In genomic region chr11:35304393-35304790, GRCh38 we compare ENCODE assay signal across 9 cellular contexts.
A peak's percentile ranks its signal among the peaks of the same experiment; 100 is the strongest.
DNase-seq lines count a peak whose midpoint lies in the region; ATAC-seq, FAIRE-seq and TF ChIP-seq lines count a peak whose summit lies in the region.
"Had no signal": no experiment of that assay in that cellular context is flagged by ENCODE, and none has a peak within 500 bp of the region (broad histone marks: within the 10 kb centered on the region; RNA-seq: fewer than 3 reads in every experiment).

No MANE protein-coding gene starts in this region.

- H3K4me3 ChIP-seq in fibroblast of pulmonary artery (replicated peaks; ENCODE audit: low read depth, low read length), result no peak overlapping the region
- no peak overlapping the region for H3K4me3 ChIP-seq in coronary artery

- POLR2A ChIA-PET in RWPE1 (lab: Yijun Ruan, JAX; ENCODE audit: low non-redundant PET), result no interaction called here

- H3K36me3 Mint-ChIP-seq in stimulated activated effector memory CD8-positive, alpha-beta T cell treated with anti-CD3 and anti-CD28 coated beads, Interleukin-12 subunit alpha, Interleukin-12 subunit beta, amount 100 ng/mL, for 72 hours, result no peaks in the 10 kb centered on the region

- H3K9me3 Mint-ChIP-seq in stimulated activated effector memory CD8-positive, alpha-beta T cell treated with anti-CD3 and anti-CD28 coated beads, Interleukin-12 subunit alpha, Interleukin-12 subunit beta, amount 100 ng/mL, for 72 hours, result no peaks in the 10 kb centered on the region

- peak; percentile 13 for DNase-seq in GM20000 (ENCODE audit: low spot score)
- peak; percentile 60 for DNase-seq in SIG-M5 treated with dmso at 0.1 percent for 504 hours (lab: John Stamatoyannopoulos, UW; ENCODE audit: unreplicated experiment)
- DNase-seq in fibroblast of pulmonary artery (ENCODE audit: low read depth), result peak; percentile 70
- no peak for DNase-seq in stimulated activated effector memory CD8-positive, alpha-beta T cell treated with anti-CD3 and anti-CD28 coated beads, Interleukin-12 subunit alpha, Interleukin-12 subunit beta, amount 100 ng/mL, for 72 hours (ENCODE audit: low spot score in 2 of 2)
- DNase-seq in RWPE1 (ENCODE audit: low spot score), result no peak
- DNase-seq in GM12891 (ENCODE audit: insufficient read length, low spot score), result no peak
- DNase-seq in coronary artery (ENCODE audit: low spot score), result no peak

- peak; percentile 46 for ATAC-seq in stimulated activated effector memory CD8-positive, alpha-beta T cell treated with anti-CD3 and anti-CD28 coated beads, Interleukin-12 subunit alpha, Interleukin-12 subunit beta, amount 100 ng/mL, for 72 hours
- ATAC-seq in GM19351 (IDR thresholded peaks at IDR 0.05; ENCODE audit: unreplicated experiment), result no peak

- peak overlapping the region; percentile 9 for H3K27ac Mint-ChIP-seq in stimulated activated effector memory CD8-positive, alpha-beta T cell treated with anti-CD3 and anti-CD28 coated beads, Interleukin-12 subunit alpha, Interleukin-12 subunit beta, amount 100 ng/mL, for 72 hours

- no peak for TF ChIP-seq POLR2A in GM12891 (IDR thresholded peaks at IDR 0.05; ENCODE audit: low read depth, low read length)

- TF ChIP-seq CTCF in GM20000 (IDR thresholded peaks at IDR 0.05; ENCODE audit: extremely low read depth, missing control alignments) (no peak), fibroblast of pulmonary artery (IDR thresholded peaks at IDR 0.05; ENCODE audit: low read length, missing control alignments) (no peak), RWPE1 (conservative IDR thresholded peaks at IDR 0.05; ENCODE audit: low read depth) (no peak), coronary artery (IDR thresholded peaks at IDR 0.05) (no peak)

- H3K27ac ChIP-seq in RWPE1, result no peak overlapping the region
- H3K27ac ChIP-seq in coronary artery, result peak overlapping the region in 1 of 2 donors; percentile 88

- peaks cover 19% of the 10 kb centered on the region for H3K4me1 Mint-ChIP-seq in stimulated activated effector memory CD8-positive, alpha-beta T cell treated with anti-CD3 and anti-CD28 coated beads, Interleukin-12 subunit alpha, Interleukin-12 subunit beta, amount 100 ng/mL, for 72 hours

- H3K4me3 Mint-ChIP-seq in stimulated activated effector memory CD8-positive, alpha-beta T cell treated with anti-CD3 and anti-CD28 coated beads, Interleukin-12 subunit alpha, Interleukin-12 subunit beta, amount 100 ng/mL, for 72 hours, result no peak overlapping the region
- H3K4me3 Mint-ChIP-seq: brain had no signal

- CTCF ChIA-PET in RWPE1 (lab: Yijun Ruan, JAX), result no interaction called here

- FAIRE-seq in GM12891 (lab: Jason Lieb, UNC), result no peak

TF ChIP-seq in GM12891, 5 proteins besides CTCF, POLR2A, EP300 and RAD21:
- TF ChIP-seq SPI1 (IDR thresholded peaks at IDR 0.05; ENCODE audit: low read depth, low read length) (no peak), PAX5 (IDR thresholded peaks at IDR 0.05; ENCODE audit: insufficient read depth, low read length, severe bottlenecking) (no peak), POU2F2 (IDR thresholded peaks at IDR 0.05; ENCODE audit: low read depth, low read length) (no peak), POLR2AphosphoS5 (IDR thresholded peaks at IDR 0.05; ENCODE audit: low read depth, low read length) (no peak), TAF1 (IDR thresholded peaks at IDR 0.05; ENCODE audit: low read depth, low read length) (no peak)

Comparison
In these comparisons a context has a peak if more than half of its experiments do, and no peak if none do; other contexts are left out.
1. DNase-seq: peak in GM20000 (single experiment), SIG-M5 treated with dmso at 0.1 percent for 504 hours (single experiment) and fibroblast of pulmonary artery (single experiment); none in stimulated activated effector memory CD8-positive, alpha-beta T cell treated with anti-CD3 and anti-CD28 coated beads, Interleukin-12 subunit alpha, Interleukin-12 subunit beta, amount 100 ng/mL, for 72 hours (0 of 2), RWPE1 (single experiment), GM12891 (single experiment) and coronary artery (single experiment).